Comparison of ENCODE assay signal across 15 cellular contexts in the genomic region with DNA sequence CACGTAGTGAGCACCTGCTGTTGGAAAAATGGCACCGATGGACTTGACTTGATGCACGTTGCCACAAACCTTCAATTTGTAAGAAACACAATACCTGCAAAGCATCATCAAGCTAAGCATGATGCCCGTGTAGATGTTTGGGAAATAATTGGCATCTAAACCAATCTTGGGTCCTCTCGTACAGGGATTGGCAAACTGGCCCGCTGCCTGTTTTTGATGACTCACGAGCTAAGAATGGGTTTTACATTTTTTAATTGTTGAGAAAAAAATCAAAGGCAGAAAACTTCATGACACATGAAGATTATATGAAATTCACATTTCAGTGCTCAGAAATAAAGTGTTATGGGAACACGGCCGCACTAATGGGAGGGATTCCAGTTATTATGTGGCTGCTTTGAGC. TPM values are rescaled to one million over a fixed set of nuclear protein-coding genes. Genes with fewer than 3 reads are reported as not detected.
DNase-seq lines count a peak whose midpoint lies in the region; ATAC-seq, FAIRE-seq and TF ChIP-seq lines count a peak whose summit lies in the region.
"Had no signal": no experiment of that assay in that cellular context is flagged by ENCODE, and none has a peak within 500 bp of the region (broad histone marks: within the 10 kb centered on the region; RNA-seq: fewer than 3 reads in every experiment).

No MANE protein-coding gene starts in this region.

- H3K27me3 ChIP-seq in bronchial epithelial cell (ENCODE audit: control insufficient read depth, insufficient read depth, low read length), result no peaks in the 10 kb centered on the region
- H3K27me3 ChIP-seq in left lung, result no peaks in the 10 kb centered on the region
- H3K27me3 ChIP-seq: BLaER1, spleen had no signal

- DNase-seq in AG08396 (ENCODE audit: low spot score) (peak; percentile 83), LHCN-M2 (ENCODE audit: low read depth) (peak; percentile 87), bronchial epithelial cell (ENCODE audit: low read depth) (peak; percentile 69), left lung (peak in 1 of 2 donors; percentile 29), T-helper 9 cell (no peak), Ammon's horn (ENCODE audit: low spot score) (no peak), NCI-H1092 treated with DMSO at 0.1 percent for 48 hours (lab: John Stamatoyannopoulos, UW) (no peak)
- DNase-seq: activated T-cell treated with anti-CD3 and anti-CD28 coated beads, Interleukin-2, amount 50 U/mL, for 72 hours; hypothalamus; NCI-H2029 treated with DMSO at 0.1 percent for 48 hours; spleen had no signal

- TF ChIP-seq CTCF in bronchial epithelial cell (IDR thresholded peaks at IDR 0.05; ENCODE audit: insufficient read depth, low read length, severe bottlenecking) (no peak), left lung (IDR thresholded peaks at IDR 0.05) (no peak)

- H3K9me3 ChIP-seq in left lung, result no peaks in the 10 kb centered on the region

- peak; percentile 61 for ATAC-seq in left lung
- ATAC-seq in HG02610 (IDR thresholded peaks at IDR 0.05; ENCODE audit: unreplicated experiment), result no peak
- ATAC-seq: activated T-cell treated with anti-CD3 and anti-CD28 coated beads, Interleukin-2, amount 50 U/mL, for 72 hours; Panc1; WTC11 had no signal

- H3K4me3 ChIP-seq in bronchial epithelial cell (ENCODE audit: low read depth, low read length), result no peak overlapping the region
- H3K4me3 ChIP-seq in left lung, result no peak overlapping the region
- H3K4me3 ChIP-seq: BLaER1, spleen had no signal

- peak; percentile 89 for FAIRE-seq in bronchial epithelial cell (lab: Jason Lieb, UNC)

- intact Hi-C loops in left lung (cut with DNase I), result no loop called here

- H3K27ac ChIP-seq in left lung, result peak overlapping the region in 1 of 2 donors; percentile 25
- H3K27ac ChIP-seq: BLaER1 had no signal

- H3K36me3 ChIP-seq in bronchial epithelial cell (ENCODE audit: control insufficient read depth, insufficient read depth, low read length) (peaks cover 8% of the 10 kb centered on the region), left lung (peaks cover 5 to 22% of the 10 kb centered on the region in 2 donors)

- peaks cover 0 to 11% of the 10 kb centered on the region in 2 donors for H3K4me1 ChIP-seq in left lung

RNA-seq across cellular contexts. Expression of gene MTA1, which starts 10.9 kb away (rescaled TPM):
- total RNA-seq in LHCN-M2 (2014; rRNA removed), result 46.7 and 47.9 TPM in 2 replicates
- polyA plus RNA-seq in LHCN-M2 (2012), result 37.4 TPM
- 25.5 and 26.1 TPM in 2 replicates for total RNA-seq in bronchial epithelial cell
- total RNA-seq in left lung, result 10 to 100 TPM; 60.6 to 81.8 TPM

RNA-seq across cellular contexts. Expression of gene TEX22, which starts 32.2 kb away (rescaled TPM):
- total RNA-seq in LHCN-M2 (2014; rRNA removed) (0.06 TPM in 1 of 2 replicates, not detected in the other), bronchial epithelial cell (0.38 and 1.8 TPM in 2 replicates), left lung (1 to 10 TPM; 1.7 to 3.0 TPM)
- polyA plus RNA-seq in LHCN-M2 (2012), result 0.38 TPM

RNA-seq across cellular contexts. Expression of gene CRIP2, which starts 44.1 kb away (rescaled TPM):
- total RNA-seq in LHCN-M2 (2014; rRNA removed), result 152 and 159 TPM in 2 replicates
- polyA plus RNA-seq in LHCN-M2 (2012), result 165 TPM
- total RNA-seq in bronchial epithelial cell, result 13.2 and 22.3 TPM in 2 replicates
- 100 to 1,000 TPM; 172 to 224 TPM for total RNA-seq in left lung

RNA-seq across cellular contexts. Expression of gene CRIP1, which starts 56.2 kb away (rescaled TPM):
- total RNA-seq in LHCN-M2 (2014; rRNA removed) (not detected in 2 replicates), bronchial epithelial cell (1.5 TPM in 1 of 2 replicates, not detected in the other), left lung (100 to 1,000 TPM; 171 to 281 TPM)
- 0.79 TPM for polyA plus RNA-seq in LHCN-M2 (2012)

Comparison
In these comparisons a context has a peak if more than half of its experiments do, and no peak if none do; other contexts are left out.
1. DNase-seq: peak in AG08396 (single experiment), LHCN-M2 (single experiment) and bronchial epithelial cell (single experiment); none in T-helper 9 cell (single experiment), Ammon's horn (single experiment) and NCI-H1092 treated with DMSO at 0.1 percent for 48 hours (single experiment).